ENCODE assay signal across 26 cellular contexts in genomic region chr22:29081499-29082236, GRCh38. TPM values are rescaled to one million over a fixed set of nuclear protein-coding genes. Genes with fewer than 3 reads are reported as not detected.
DNase-seq lines count a peak whose midpoint lies in the region; ATAC-seq and TF ChIP-seq lines count a peak whose summit lies in the region.
"Had no signal": no experiment of that assay in that cellular context is flagged by ENCODE, and none has a peak within 500 bp of the region (broad histone marks: within the 10 kb centered on the region; RNA-seq: fewer than 3 reads in every experiment).

No MANE protein-coding gene starts in this region.

- TF ChIP-seq CTCF in heart right ventricle (IDR thresholded peaks at IDR 0.05): no peak

- H3K27me3 ChIP-seq in heart right ventricle: no peaks in the 10 kb centered on the region
- H3K27me3 ChIP-seq: cardiac muscle cell, Peyer's patch, tibial artery had no signal

- 56 to 64% methylated on average over 3 of the region's 3 CpGs for WGBS in heart right ventricle, 2 donors

- intact Hi-C loops in heart right ventricle (cut with DNase I): loop anchor here in 1 of 10 donors (10.0 kb wide), 1 partner anchor 73 kb away; no protein-coding TSS in a partner anchor
- intact Hi-C loops in sciatic nerve (cut with DNase I): no loop called here

- peak; percentile 21 for DNase-seq in M059J (ENCODE audit: low read depth)
- peak; percentile 27 for DNase-seq in NCI-H446 treated with DMSO at 0.1 percent for 48 hours (lab: John Stamatoyannopoulos, UW)
- peak in 1 of 2 donors; percentile 9 for DNase-seq in heart right ventricle
- no peak for DNase-seq in sciatic nerve (ENCODE audit: low spot score)
- DNase-seq in SIG-M5 (lab: John Stamatoyannopoulos, UW): no peak
- DNase-seq in NCI-H146 treated with DMSO at 0.1 percent for 48 hours (lab: John Stamatoyannopoulos, UW; ENCODE audit: unreplicated experiment): no peak
- DNase-seq in caudate nucleus (lab: John Stamatoyannopoulos, UW): no peak
- DNase-seq: activated CD4-positive, alpha-beta T cell treated with anti-CD3 and anti-CD28 coated beads, Interleukin-2, amount 10 ng/mL, durations not matched to agents 24 days and 14 days; activated naive CD4-positive, alpha-beta T cell treated with anti-CD3 and anti-CD28 coated beads, Interleukin-2, amount 50 U/mL, for 16 hours; head of caudate nucleus; Karpas-422; kidney glomerular epithelial cell; MV-4-11; naive B cell; NCI-H2029 treated with DMSO at 0.1 percent for 48 hours; occipital lobe; Peyer's patch; retina; stimulated activated CD4-positive, alpha-beta T cell treated with anti-CD3 and anti-CD28 coated beads, Interleukin-12 subunit alpha, Interleukin-12 subunit beta, amount 100 ng/mL, for 4 hours; stimulated activated CD4-positive, alpha-beta T cell treated with anti-CD3 and anti-CD28 coated beads, Interleukin-4, amount 100 ng/mL, for 4 hours; stimulated activated naive CD4-positive, alpha-beta T cell treated with Interleukin-2 at 50 U/mL for 16 hours; tibial artery had no signal

- ATAC-seq in heart right ventricle (peak in 4 of 8 donors; percentile 23 to 55 (median 34)), sciatic nerve (peak; percentile 61)

- H3K27ac ChIP-seq in heart right ventricle (peak overlapping the region in 6 of 10 donors; percentile 16 to 64 (median 36)), caudate nucleus (ENCODE audit: low read depth, low read length) (no peak overlapping the region)
- H3K27ac ChIP-seq: tibial artery had no signal

- H3K4me3 ChIP-seq in heart right ventricle: no peak overlapping the region
- H3K4me3 ChIP-seq: cardiac muscle cell, Peyer's patch, tibial artery had no signal

- H3K36me3 ChIP-seq in heart right ventricle: no peaks in the 10 kb centered on the region
- H3K36me3 ChIP-seq: cardiac muscle cell, Peyer's patch, tibial artery had no signal

- H3K4me1 ChIP-seq in heart right ventricle: peaks cover 0 to 57% (median 40%) of the 10 kb centered on the region in 9 donors
- H3K4me1 ChIP-seq: tibial artery had no signal

- H3K9me3 ChIP-seq in heart right ventricle: no peaks in the 10 kb centered on the region
- H3K9me3 ChIP-seq: Peyer's patch, tibial artery had no signal

RNA-seq across cellular contexts. Expression of gene KREMEN1, which starts 8.8 kb away (rescaled TPM):
- total RNA-seq in M059J (2014; rRNA removed; shearing (Covaris generic)): 3.7 and 6.8 TPM in 2 replicates
- total RNA-seq in heart right ventricle (10 to 100 TPM; 16.1 to 46.3 (median 37.5) TPM), sciatic nerve (21.5 TPM)
- 10 to 100 TPM in 1 of 2 donors, 1 to 10 TPM in 1; 7.4 to 14.9 TPM for polyA plus RNA-seq in heart right ventricle
- total RNA-seq: activated CD4-positive, alpha-beta T cell treated with anti-CD3 and anti-CD28 coated beads, Interleukin-2, amount 10 ng/mL, durations not matched to agents 24 days and 14 days had no signal

RNA-seq across cellular contexts. Expression of gene C22orf31, which starts 20.0 kb away (rescaled TPM):
- not detected in 2 replicates for total RNA-seq in M059J (2014; rRNA removed; shearing (Covaris generic))
- total RNA-seq in heart right ventricle (under 1 TPM in 1 of 10 donors, not detected in 9; 0.24 TPM), sciatic nerve (not detected)
- polyA plus RNA-seq in heart right ventricle: not detected
- total RNA-seq: activated CD4-positive, alpha-beta T cell treated with anti-CD3 and anti-CD28 coated beads, Interleukin-2, amount 10 ng/mL, durations not matched to agents 24 days and 14 days; cardiac muscle cell; mesenteric fat pad; NCI-H460; occipital lobe; Peyer's patch; T-helper 2 cell treated with Interferon-gamma antibody and Interleukin-4, amounts not matched to agents 100 ng/mL and 5 ng/mL, for 36 hours had no signal
- polyA plus RNA-seq: cardiac muscle cell had no signal

Comparison
In these comparisons a context has a peak if more than half of its experiments do, and no peak if none do; other contexts are left out.
1. DNase-seq: peak in M059J (single experiment) and NCI-H446 treated with DMSO at 0.1 percent for 48 hours (single experiment); none in sciatic nerve (single experiment), SIG-M5 (single experiment), NCI-H146 treated with DMSO at 0.1 percent for 48 hours (single experiment) and caudate nucleus (0 of 61).